ENCODE assay signal across 10 cellular contexts in genomic region chr5:173984218-173984617, GRCh38.
DNase-seq lines count a peak whose midpoint lies in the region; ATAC-seq and TF ChIP-seq lines count a peak whose summit lies in the region.
"Had no signal": no experiment of that assay in that cellular context is flagged by ENCODE, and none has a peak within 500 bp of the region (broad histone marks: within the 10 kb centered on the region; RNA-seq: fewer than 3 reads in every experiment).

No MANE protein-coding gene starts in this region.

- no peak overlapping the region for H3K4me3 ChIP-seq in retinal pigment epithelial cell (ENCODE audit: low read length)

- no peak for TF ChIP-seq POLR2A in erythroblast (IDR thresholded peaks at IDR 0.05; ENCODE audit: low read length)

- no peak for ATAC-seq in GM21619 (IDR thresholded peaks at IDR 0.05; ENCODE audit: unreplicated experiment)

- DNase-seq in NCI-H146 (lab: John Stamatoyannopoulos, UW) (peak; percentile 3), NCI-H146 treated with DMSO at 0.1 percent for 48 hours (lab: John Stamatoyannopoulos, UW; ENCODE audit: unreplicated experiment) (no peak), OCI-M1 (lab: John Stamatoyannopoulos, UW) (peak; percentile 34), erythroblast (lab: John Stamatoyannopoulos, UW) (peak; percentile 18 to 40), retinal pigment epithelial cell (ENCODE audit: low read depth) (no peak), NCI-H1436 (lab: John Stamatoyannopoulos, UW) (no peak)
- no peak for DNase-seq in activated CD8-positive, alpha-beta memory T cell treated with anti-CD3 and anti-CD28 coated beads for 24 hours
- DNase-seq: AML-193, NCI-H187 had no signal

- TF ChIP-seq CTCF in retinal pigment epithelial cell (conservative IDR thresholded peaks at IDR 0.05; ENCODE audit: low read depth, low read length) = peak; percentile 73

Comparison
In these comparisons a context has a peak if more than half of its experiments do, and no peak if none do; other contexts are left out.
1. DNase-seq: peak in NCI-H146 (single experiment), OCI-M1 (single experiment) and erythroblast (2 of 2); none in NCI-H146 treated with DMSO at 0.1 percent for 48 hours (single experiment), retinal pigment epithelial cell (single experiment), NCI-H1436 (single experiment) and activated CD8-positive, alpha-beta memory T cell treated with anti-CD3 and anti-CD28 coated beads for 24 hours (single experiment).